Comparison of ENCODE assay signal across 25 cellular contexts in genomic region chr5:140255460-140256157, GRCh38.
"Had no signal": no experiment of that assay in that cellular context is flagged by ENCODE, and none has a peak within 500 bp of the region (broad histone marks: within the 10 kb centered on the region; RNA-seq: fewer than 3 reads in every experiment).

No MANE protein-coding gene starts in this region.

- H3K27me3 Mint-ChIP-seq: activated CD4-positive, alpha-beta T cell treated with anti-CD3 and anti-CD28 coated beads, Interleukin-2, amount 10 ng/mL, durations not matched to agents 7 days and 5 days; activated CD8-positive, alpha-beta T cell treated with anti-CD3 and anti-CD28 coated beads for 36 hours; activated T-cell treated with anti-CD3 and anti-CD28 coated beads, Interleukin-2, amount 50 U/mL, for 24 hours had no signal

- ATAC-seq: activated CD8-positive, alpha-beta T cell treated with anti-CD3 and anti-CD28 coated beads for 36 hours; body of pancreas had no signal

- DNase-seq: activated CD4-positive, alpha-beta T cell treated with anti-CD3 and anti-CD28 coated beads, Interleukin-2, amount 10 ng/mL, durations not matched to agents 7 days and 5 days; activated CD8-positive, alpha-beta T cell treated with anti-CD3 and anti-CD28 coated beads for 36 hours; activated gamma-delta T cell treated with Interleukin-2 at 50 U/mL for 16 hours; activated naive CD4-positive, alpha-beta T cell treated with anti-CD3 and anti-CD28 coated beads for 36 hours; activated T-cell treated with anti-CD3 and anti-CD28 coated beads, Interleukin-2, amount 50 U/mL, for 24 hours; adrenal gland; body of pancreas; MM.1S; MV-4-11; NCI-H1092; NCI-H1436 treated with DMSO at 0.1 percent for 48 hours; NCI-H1694 treated with DMSO at 0.1 percent for 48 hours; NCI-H2029; NCI-H345; NCI-H524 treated with DMSO at 0.1 percent for 48 hours; Peyer's patch; RPMI8226; SHP77 treated with DMSO at 0.1 percent for 48 hours; SK-N-SH had no signal

- H3K4me1 ChIP-seq: body of pancreas, breast epithelium had no signal

- H3K9me3 ChIP-seq: adrenal gland, body of pancreas, breast epithelium, Peyer's patch, SJSA1, SK-N-SH had no signal

- H3K27ac ChIP-seq: adrenal gland, body of pancreas, breast epithelium, KMS-11, Peyer's patch, SJSA1 had no signal

- H3K36me3 ChIP-seq: breast epithelium, Peyer's patch had no signal

- H3K9me3 Mint-ChIP-seq: activated CD8-positive, alpha-beta T cell treated with anti-CD3 and anti-CD28 coated beads for 36 hours; activated naive CD4-positive, alpha-beta T cell treated with anti-CD3 and anti-CD28 coated beads for 36 hours; activated naive CD4-positive, alpha-beta T cell treated with anti-CD3 and anti-CD28 coated beads, Interleukin-2, amount 50 U/mL, for 72 hours; activated T-cell treated with anti-CD3 and anti-CD28 coated beads, Interleukin-2, amount 50 U/mL, for 24 hours; T-helper 2 cell treated with Interferon-gamma antibody and Interleukin-4, amounts not matched to agents 5 μg/mL and 100 μg/mL, for 36 hours had no signal

- H3K9ac ChIP-seq: KMS-11, SK-N-SH had no signal

- H3K4me3 Mint-ChIP-seq: activated CD4-positive, alpha-beta T cell treated with anti-CD3 and anti-CD28 coated beads, Interleukin-2, amount 10 ng/mL, durations not matched to agents 7 days and 5 days; activated CD8-positive, alpha-beta T cell treated with anti-CD3 and anti-CD28 coated beads for 36 hours; activated naive CD4-positive, alpha-beta T cell treated with anti-CD3 and anti-CD28 coated beads for 36 hours; activated T-cell treated with anti-CD3 and anti-CD28 coated beads, Interleukin-2, amount 50 U/mL, for 24 hours; T-helper 1 cell treated with Interleukin-12 subunit alpha and Interleukin-12 subunit beta and Interleukin-4 antibody, amounts not matched to agents 30 μg/mL and 1 μg/mL, for 36 hours; T-helper 2 cell treated with Interferon-gamma antibody and Interleukin-4, amounts not matched to agents 5 μg/mL and 100 μg/mL, for 36 hours had no signal

- H3K27ac Mint-ChIP-seq: activated CD4-positive, alpha-beta T cell treated with anti-CD3 and anti-CD28 coated beads, Interleukin-2, amount 10 ng/mL, durations not matched to agents 7 days and 5 days; activated CD8-positive, alpha-beta T cell treated with anti-CD3 and anti-CD28 coated beads for 36 hours; activated naive CD4-positive, alpha-beta T cell treated with anti-CD3 and anti-CD28 coated beads for 36 hours; activated naive CD4-positive, alpha-beta T cell treated with anti-CD3 and anti-CD28 coated beads, Interleukin-2, amount 50 U/mL, for 72 hours; activated T-cell treated with anti-CD3 and anti-CD28 coated beads, Interleukin-2, amount 50 U/mL, for 24 hours; T-helper 1 cell treated with Interleukin-12 subunit alpha and Interleukin-12 subunit beta and Interleukin-4 antibody, amounts not matched to agents 30 μg/mL and 1 μg/mL, for 36 hours; T-helper 2 cell treated with Interferon-gamma antibody and Interleukin-4, amounts not matched to agents 5 μg/mL and 100 μg/mL, for 36 hours had no signal

- H3K4me3 ChIP-seq: adrenal gland, body of pancreas, breast epithelium, Peyer's patch, SJSA1 had no signal

- H3K27me3 ChIP-seq: adrenal gland, body of pancreas, breast epithelium, Peyer's patch, SJSA1 had no signal

- H3K4me2 ChIP-seq: KMS-11, SK-N-SH had no signal
